28 cellular contexts compared by ENCODE assay signal in the genomic region with DNA sequence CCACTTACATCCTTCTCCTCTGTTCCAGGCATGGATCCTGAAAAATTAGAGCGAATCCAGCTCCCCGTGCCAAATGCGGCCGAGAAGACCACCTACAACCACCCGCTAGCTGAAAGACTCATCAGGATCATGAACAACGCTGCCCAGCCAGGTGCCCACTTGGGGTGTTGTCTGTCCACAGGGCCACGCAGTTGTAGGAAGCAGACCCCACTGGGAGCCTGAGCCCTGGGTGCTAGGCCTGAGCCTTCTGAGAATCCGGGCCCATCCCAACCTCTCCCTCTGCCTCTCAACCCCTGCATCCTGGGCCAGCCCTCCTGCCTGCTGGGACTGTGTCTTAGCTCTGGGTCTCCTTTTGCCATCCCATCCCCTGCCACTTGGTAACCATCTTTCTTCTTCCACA.
A peak's percentile ranks its signal among the peaks of the same experiment; 100 is the strongest.
DNase-seq lines count a peak whose midpoint lies in the region; ATAC-seq and TF ChIP-seq lines count a peak whose summit lies in the region.
"Had no signal": no experiment of that assay in that cellular context is flagged by ENCODE, and none has a peak within 500 bp of the region (broad histone marks: within the 10 kb centered on the region; RNA-seq: fewer than 3 reads in every experiment).

No MANE protein-coding gene starts in this region.

- peaks cover 22% of the 10 kb centered on the region for H3K4me1 Mint-ChIP-seq in T-helper 2 cell treated with Interferon-gamma antibody and Interleukin-4, amounts not matched to agents 5 μg/mL and 100 μg/mL, for 36 hours (ENCODE audit: low read depth)
- H3K4me1 Mint-ChIP-seq: CD14-positive monocyte; CD8-positive, alpha-beta memory T cell had no signal

- H3K27ac Mint-ChIP-seq in T-helper 2 cell treated with Interferon-gamma antibody and Interleukin-4, amounts not matched to agents 5 μg/mL and 100 μg/mL, for 36 hours: peak overlapping the region; percentile 13
- H3K27ac Mint-ChIP-seq: HFFc6 had no signal

- no peak overlapping the region for H4K91ac ChIP-seq in trophoblast cell (ENCODE audit: low read depth, low read length)

- H2BK120ac ChIP-seq in trophoblast cell (ENCODE audit: insufficient read depth, low read length, poor library complexity): no peak overlapping the region

- no peaks in the 10 kb centered on the region for H3K27me3 Mint-ChIP-seq in T-helper 2 cell treated with Interferon-gamma antibody and Interleukin-4, amounts not matched to agents 5 μg/mL and 100 μg/mL, for 36 hours (ENCODE audit: low read depth)
- H3K27me3 Mint-ChIP-seq: CD8-positive, alpha-beta memory T cell had no signal

- no peak for DNase-seq in T-helper 2 cell treated with Interferon-gamma antibody and Interleukin-4, amounts not matched to agents 5 μg/mL and 100 μg/mL, for 36 hours (ENCODE audit: low spot score)
- DNase-seq in T-helper 2 cell (no peak), DND-41 (no peak), epithelial cell of prostate (ENCODE audit: low read depth, low spot score) (no peak), trophoblast cell (no peak), spleen (no peak), cardiac septum (ENCODE audit: low spot score) (no peak)
- DNase-seq: ACHN; BE2C; CD8-positive, alpha-beta memory T cell; DMS 273 treated with DMSO at 0.1 percent for 48 hours; DMS79; GF-D8; GOT3; HFFc6; KBM-7; NCI-H1105 treated with DMSO at 0.1 percent for 48 hours; NCI-H146; NCI-H1930; NCI-H446; NCI-H524 treated with DMSO at 0.1 percent for 48 hours; NCI-H82; NK-92 treated with Interleukin-12 subunit alpha and Interleukin-12 subunit beta, amount 100 ng/mL, for 24 hours; RPMI8226; SHP77 had no signal

- H3K79me2 ChIP-seq in DND-41 (ENCODE audit: insufficient read depth, low read length) (no peaks in the 10 kb centered on the region), trophoblast cell (ENCODE audit: control insufficient read depth, insufficient read depth, low read length, poor library complexity) (no peaks in the 10 kb centered on the region)

- H3K23ac ChIP-seq in trophoblast cell (ENCODE audit: low read length): no peak overlapping the region

- H3K79me1 ChIP-seq in trophoblast cell (ENCODE audit: low read length): no peaks in the 10 kb centered on the region

- intact Hi-C loops in spleen (cut with DNase I; ENCODE audit: low total_unique reads): no loop called here
- intact Hi-C loops in cardiac septum (cut with DNase I): no loop called here

- no peak overlapping the region for H3K18ac ChIP-seq in trophoblast cell (ENCODE audit: low read length)

- H3K4me2 ChIP-seq in DND-41 (ENCODE audit: insufficient read depth, low read length) (no peak overlapping the region), trophoblast cell (ENCODE audit: low read length) (no peak overlapping the region)

- H4K12ac ChIP-seq in trophoblast cell (ENCODE audit: low read depth, low read length): no peak overlapping the region

- ATAC-seq in DND-41 (ENCODE audit: insufficient read depth, low read depth): no peak

- H2BK12ac ChIP-seq in trophoblast cell (ENCODE audit: low read length): peak overlapping the region; percentile 56

- H3K9me3 Mint-ChIP-seq in T-helper 2 cell treated with Interferon-gamma antibody and Interleukin-4, amounts not matched to agents 5 μg/mL and 100 μg/mL, for 36 hours: no peaks in the 10 kb centered on the region
- H3K9me3 Mint-ChIP-seq: CD14-positive monocyte; CD8-positive, alpha-beta memory T cell; HFFc6 had no signal

- H3K9ac ChIP-seq in DND-41 (ENCODE audit: low read depth, low read length) (no peak overlapping the region), trophoblast cell (ENCODE audit: low read length) (no peak overlapping the region)

- H3K14ac ChIP-seq in trophoblast cell (ENCODE audit: low read length): no peak overlapping the region

- peaks cover 78% of the 10 kb centered on the region for H3K36me3 ChIP-seq in DND-41 (ENCODE audit: insufficient read depth, low read length)
- H3K36me3 ChIP-seq in trophoblast cell (ENCODE audit: control insufficient read depth in 1 of 2, insufficient read depth in 2 of 2, low read length in 2 of 2): peaks cover 20 to 31% of the 10 kb centered on the region in 2 experiments
- H3K36me3 ChIP-seq in spleen: peaks cover 9 to 100% (median 72%) of the 10 kb centered on the region in 6 donors
- H3K36me3 ChIP-seq: BE2C, HAP-1 had no signal

- H3K27ac ChIP-seq in DND-41 (ENCODE audit: low read length) (0 out of 2 replicates have a peak overlapping the region, but pooled peaks have one; percentile 39), epithelial cell of prostate (peak overlapping the region; percentile 67), trophoblast cell (ENCODE audit: low read depth, low read length) (no peak overlapping the region), spleen (no peak overlapping the region)
- H3K27ac ChIP-seq: 22Rv1 had no signal

- H2AFZ ChIP-seq in DND-41 (ENCODE audit: low read depth, low read length) (no peak overlapping the region), trophoblast cell (ENCODE audit: insufficient read depth, low read length, poor library complexity) (no peak overlapping the region)

- no peak for TF ChIP-seq POLR2A in spleen (IDR thresholded peaks at IDR 0.05)

- H3K4me3 ChIP-seq in DND-41 (ENCODE audit: low read depth in 1 of 2, low read length in 2 of 2) (no peak overlapping the region), trophoblast cell (ENCODE audit: low read depth, low read length) (no peak overlapping the region), spleen (no peak overlapping the region)
- H3K4me3 ChIP-seq: HAP-1 had no signal

- H3K36me3 Mint-ChIP-seq in T-helper 2 cell treated with Interferon-gamma antibody and Interleukin-4, amounts not matched to agents 5 μg/mL and 100 μg/mL, for 36 hours (ENCODE audit: low read depth): peaks cover 57% of the 10 kb centered on the region

- WGBS in trophoblast cell (ENCODE audit: extremely low coverage, insufficient coverage, insufficient read length): no CpG with 5 or more reads among the region's 8 CpGs
- WGBS in spleen, 5 donors: 92 to 100% (median 98%) methylated on average over 7 to 8 of the region's 8 CpGs

- H2BK5ac ChIP-seq in trophoblast cell (ENCODE audit: low read depth, low read length, poor library complexity): no peak overlapping the region

- no peaks in the 10 kb centered on the region for H3K27me3 ChIP-seq in DND-41 (ENCODE audit: insufficient read depth, low read length, poor library complexity)
- H3K27me3 ChIP-seq in trophoblast cell (ENCODE audit: insufficient read depth, low read length): no peaks in the 10 kb centered on the region
- no peaks in the 10 kb centered on the region for H3K27me3 ChIP-seq in spleen (replicated peaks in 1 of 7)
- H3K27me3 ChIP-seq: BE2C had no signal

- H3K4me3 Mint-ChIP-seq in T-helper 2 cell treated with Interferon-gamma antibody and Interleukin-4, amounts not matched to agents 5 μg/mL and 100 μg/mL, for 36 hours: no peak overlapping the region
- H3K4me3 Mint-ChIP-seq: CD14-positive monocyte; CD8-positive, alpha-beta memory T cell; HFFc6 had no signal

- no peak overlapping the region for H2AK5ac ChIP-seq in trophoblast cell (ENCODE audit: low read length)

- TF ChIP-seq CTCF in DND-41 (IDR thresholded peaks at IDR 0.05; ENCODE audit: borderline replicate concordance, extremely low read depth, low read length, poor library complexity, severe bottlenecking) (no peak), spleen (IDR thresholded peaks at IDR 0.05 in 8 of 11, conservative IDR thresholded peaks at IDR 0.05 in 3 of 11) (no peak)

- no peak overlapping the region for H3K4ac ChIP-seq in trophoblast cell (ENCODE audit: low read depth, low read length)

- no peaks in the 10 kb centered on the region for H3K4me1 ChIP-seq in DND-41 (ENCODE audit: insufficient read depth, low read length)
- peaks cover 0 to 4% of the 10 kb centered on the region in 2 experiments for H3K4me1 ChIP-seq in trophoblast cell (ENCODE audit: control insufficient read depth in 1 of 2, insufficient read depth in 2 of 2, low read length in 2 of 2)
- H3K4me1 ChIP-seq in spleen: no peaks in the 10 kb centered on the region
- H3K4me1 ChIP-seq: BE2C, HAP-1 had no signal

- no peaks in the 10 kb centered on the region for H4K20me1 ChIP-seq in DND-41 (ENCODE audit: insufficient read depth, low read length)

- H4K8ac ChIP-seq in trophoblast cell (ENCODE audit: low read depth, low read length): no peak overlapping the region

- H3K9me3 ChIP-seq in DND-41 (ENCODE audit: insufficient read depth, low read length, severe bottlenecking) (no peaks in the 10 kb centered on the region), trophoblast cell (ENCODE audit: insufficient read depth, low read depth, low read length) (no peaks in the 10 kb centered on the region), spleen (no peaks in the 10 kb centered on the region)
- H3K9me3 ChIP-seq: BE2C, HAP-1 had no signal

Comparison
In these comparisons a context has a peak if more than half of its experiments do, and no peak if none do; other contexts are left out.
1. H3K27ac ChIP-seq: peak in DND-41 (single experiment) and epithelial cell of prostate (single experiment); none in trophoblast cell (single experiment) and spleen (0 of 8).